In the genomic region with DNA sequence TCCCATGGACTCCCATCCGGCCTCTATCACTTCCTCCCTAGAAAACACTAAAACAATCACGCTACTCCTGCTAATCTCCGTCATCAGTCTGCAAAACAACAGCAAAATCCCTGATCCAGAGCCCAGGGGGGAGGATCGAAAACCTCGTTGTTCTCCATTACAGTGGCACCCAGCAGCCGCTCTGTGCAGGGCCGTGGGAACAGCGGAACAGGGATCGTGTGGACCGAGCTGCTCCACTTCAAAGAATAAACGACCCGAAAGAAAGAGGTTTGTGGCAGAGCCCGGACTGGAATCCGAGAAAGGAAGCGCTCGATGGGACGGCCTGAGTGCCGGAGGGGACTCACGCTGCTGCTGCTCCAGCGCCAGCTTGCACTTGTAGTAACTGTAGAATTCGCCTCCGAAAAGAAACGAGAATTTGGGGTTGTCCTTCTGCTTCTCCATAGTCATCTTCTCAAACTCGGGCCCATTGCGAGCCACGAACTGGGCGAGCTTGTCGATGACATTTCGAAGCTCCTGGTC, we compare ENCODE assay signal across 6 cellular contexts. TPM values are rescaled to one million over a fixed set of nuclear protein-coding genes. Genes with fewer than 3 reads are reported as not detected.
A peak's percentile ranks its signal among the peaks of the same experiment; 100 is the strongest.
DNase-seq lines count a peak whose midpoint lies in the region; ATAC-seq and TF ChIP-seq lines count a peak whose summit lies in the region.

No MANE protein-coding gene starts in this region.

- no peak for TF ChIP-seq POLR2A in upper lobe of left lung (IDR thresholded peaks at IDR 0.05)

- WGBS in upper lobe of left lung, 2 donors, result 1 to 2% methylated on average over 23 to 29 of the region's 29 CpGs

- no peaks in the 10 kb centered on the region for H3K27me3 ChIP-seq in left ventricle myocardium inferior (ENCODE audit: low read depth)
- H3K27me3 ChIP-seq in upper lobe of left lung, result no peaks in the 10 kb centered on the region

- H3K9me3 ChIP-seq in left ventricle myocardium inferior (replicated peaks) (no peaks in the 10 kb centered on the region), upper lobe of left lung (no peaks in the 10 kb centered on the region)

- no peak for TF ChIP-seq EP300 in upper lobe of left lung (IDR thresholded peaks at IDR 0.05)

- TF ChIP-seq CTCF in left ventricle myocardium inferior (IDR thresholded peaks at IDR 0.05; ENCODE audit: borderline replicate concordance) (no peak), upper lobe of left lung (IDR thresholded peaks at IDR 0.05) (no peak)

- peaks cover 32% of the 10 kb centered on the region for H3K36me3 ChIP-seq in left ventricle myocardium inferior
- H3K36me3 ChIP-seq in upper lobe of left lung, result peaks cover 0 to 35% (median 13%) of the 10 kb centered on the region in 4 donors

- ATAC-seq in GM21576 (IDR thresholded peaks at IDR 0.05; ENCODE audit: unreplicated experiment) (peak; percentile 7), upper lobe of left lung (ENCODE audit: low FRiP score in 2 of 2) (no peak)

- peak overlapping the region; percentile 84 for H3K4me3 ChIP-seq in left ventricle myocardium inferior
- H3K4me3 ChIP-seq in upper lobe of left lung, result peak overlapping the region; percentile 89 to 100 (median 94)

- H3K4me1 ChIP-seq in left ventricle myocardium inferior (peaks cover 66% of the 10 kb centered on the region), upper lobe of left lung (peaks cover 28 to 71% (median 34%) of the 10 kb centered on the region in 4 donors)

- DNase-seq in RPMI8226, result peak; percentile 32
- DNase-seq in left ventricle myocardium inferior, result no peak
- peak in 1 of 2 donors; percentile 40 for DNase-seq in upper lobe of left lung
- no peak for DNase-seq in activated CD4-positive, CD25-positive, alpha-beta regulatory T cell treated with anti-CD3 and anti-CD28 coated beads, Interleukin-2, amount 50 U/mL, for 72 hours
- no peak for DNase-seq in SKM-1 (lab: John Stamatoyannopoulos, UW; ENCODE audit: unreplicated experiment)

- H3K27ac ChIP-seq in left ventricle myocardium inferior (replicated peaks) (peak overlapping the region; percentile 96), upper lobe of left lung (peak overlapping the region; percentile 81 to 93 (median 86))

- intact Hi-C loops in left ventricle myocardium inferior (cut with micrococcal nuclease), result no loop called here

RNA-seq across cellular contexts. Expression of a gene that starts 0.7 kb away (rescaled TPM):
- total RNA-seq in left ventricle myocardium inferior (19.3 TPM), upper lobe of left lung (10 to 100 TPM; 10.8 to 38.6 (median 22.0) TPM)

RNA-seq across cellular contexts. Expression of a gene that starts 30.6 kb away (rescaled TPM):
- total RNA-seq in left ventricle myocardium inferior, result 26.8 TPM
- total RNA-seq in upper lobe of left lung, result 10 to 100 TPM; 48.5 to 60.8 (median 53.2) TPM

RNA-seq across cellular contexts. Expression of a gene that starts 45.4 kb away (rescaled TPM):
- total RNA-seq in left ventricle myocardium inferior, result 2.9 TPM
- 10 to 100 TPM in 1 of 6 donors, 1 to 10 TPM in 5; 4.3 to 26.2 (median 5.7) TPM for total RNA-seq in upper lobe of left lung

RNA-seq across cellular contexts. Expression of a gene that starts 45.6 kb away (rescaled TPM):
- not detected for total RNA-seq in left ventricle myocardium inferior
- total RNA-seq in upper lobe of left lung, result not detected
